26 cellular contexts compared by ENCODE assay signal in the genomic region with DNA sequence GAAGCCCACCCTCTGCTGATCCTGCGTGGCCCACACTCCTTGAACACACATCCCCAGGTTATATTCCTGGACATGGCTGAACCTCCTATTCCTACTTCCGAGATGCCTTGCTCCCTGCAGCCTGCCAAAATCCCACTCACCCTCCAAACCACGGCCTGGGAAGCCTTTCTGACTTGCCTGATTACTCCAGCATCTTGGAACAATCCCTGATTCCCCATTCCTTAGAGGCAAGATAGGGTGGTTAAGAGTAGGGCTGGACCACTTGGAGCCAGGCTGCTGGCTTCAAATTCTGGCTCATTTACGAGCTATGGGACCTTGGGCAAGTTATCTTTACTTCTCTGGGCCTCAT. TPM values are rescaled to one million over a fixed set of nuclear protein-coding genes. Genes with fewer than 3 reads are reported as not detected.
DNase-seq lines count a peak whose midpoint lies in the region; ATAC-seq and TF ChIP-seq lines count a peak whose summit lies in the region.
"Had no signal": no experiment of that assay in that cellular context is flagged by ENCODE, and none has a peak within 500 bp of the region (broad histone marks: within the 10 kb centered on the region; RNA-seq: fewer than 3 reads in every experiment).

No MANE protein-coding gene starts in this region.

- H3K4me2 ChIP-seq in neural progenitor cell = peak overlapping the region; percentile 16
- H3K4me2 ChIP-seq: GM23338 had no signal

- CTCF ChIA-PET in Calu3 (lab: Charles Lee) = no interaction called here

- DNase-seq in activated T-cell treated with anti-CD3 and anti-CD28 coated beads, Interleukin-2, amount 50 U/mL, for 24 hours = no peak
- DNase-seq in activated T-cell treated with anti-CD3 and anti-CD28 coated beads, Interleukin-2, amount 50 U/mL, for 72 hours = no peak
- DNase-seq in Calu3 (no peak), neural progenitor cell (ENCODE audit: low spot score) (no peak), COLO668 (lab: John Stamatoyannopoulos, UW; ENCODE audit: unreplicated experiment) (no peak), AML-193 (lab: John Stamatoyannopoulos, UW) (no peak)
- no peak for DNase-seq in activated effector memory CD4-positive, alpha-beta T cell treated with anti-CD3 and anti-CD28 coated beads, Interleukin-2, amount 50 U/mL, for 16 hours
- DNase-seq: 8988T; COR-L47; DMS153; MV-4-11; NCI-H1105 treated with DMSO at 0.1 percent for 48 hours; NCI-H1694; NCI-H2081; NCI-H2171; NCI-H345; NCI-H774; NK-92 treated with Interleukin-12 subunit alpha and Interleukin-12 subunit beta, amount 100 ng/mL, for 24 hours had no signal

- H3K4me1 ChIP-seq in neural progenitor cell = peaks cover 37% of the 10 kb centered on the region

- peaks cover 31% of the 10 kb centered on the region for H3F3A ChIP-seq in neural progenitor cell (ENCODE audit: low read depth)

- H3K79me2 ChIP-seq in neural progenitor cell (ENCODE audit: low read depth) = no peaks in the 10 kb centered on the region

- H2AFZ ChIP-seq in neural progenitor cell (replicated peaks) = no peak overlapping the region
- H2AFZ ChIP-seq: GM23338 had no signal

- H3K9me3 Mint-ChIP-seq in activated T-cell treated with anti-CD3 and anti-CD28 coated beads, Interleukin-2, amount 50 U/mL, for 24 hours = no peaks in the 10 kb centered on the region
- no peaks in the 10 kb centered on the region for H3K9me3 Mint-ChIP-seq in activated T-cell treated with anti-CD3 and anti-CD28 coated beads, Interleukin-2, amount 50 U/mL, for 72 hours
- H3K9me3 Mint-ChIP-seq in Calu3 (ENCODE audit: low read depth, unreplicated experiment) (no peaks in the 10 kb centered on the region), brain (peaks cover 0 to 2% (median 0%) of the 10 kb centered on the region in 5 experiments), neural progenitor cell (no peaks in the 10 kb centered on the region)
- H3K9me3 Mint-ChIP-seq: GM23338, IgD-negative memory B cell had no signal

- no peak for ATAC-seq in activated T-cell treated with anti-CD3 and anti-CD28 coated beads, Interleukin-2, amount 50 U/mL, for 72 hours (replicated peaks in 1 of 2)
- ATAC-seq: GM23338, Right ventricle myocardium inferior had no signal

- H3K27ac Mint-ChIP-seq in activated T-cell treated with anti-CD3 and anti-CD28 coated beads, Interleukin-2, amount 50 U/mL, for 24 hours = peak overlapping the region; percentile 84
- no peak overlapping the region for H3K27ac Mint-ChIP-seq in activated T-cell treated with anti-CD3 and anti-CD28 coated beads, Interleukin-2, amount 50 U/mL, for 72 hours
- H3K27ac Mint-ChIP-seq in Calu3 (ENCODE audit: unreplicated experiment) (no peak overlapping the region), brain (peak overlapping the region; percentile 59 to 99 (median 70)), neural progenitor cell (peak overlapping the region; percentile 85)
- H3K27ac Mint-ChIP-seq: GM23338 had no signal

- no peak for TF ChIP-seq CTCF in Calu3 (IDR thresholded peaks at IDR 0.05; ENCODE audit: unreplicated experiment)
- no peak for TF ChIP-seq CTCF in brain (conservative IDR thresholded peaks at IDR 0.05)
- TF ChIP-seq CTCF in neural progenitor cell (IDR thresholded peaks at IDR 0.05) = no peak

- no peak overlapping the region for H3K27ac ChIP-seq in neural progenitor cell
- H3K27ac ChIP-seq: C4-2B, SJSA1 had no signal

- H3K4me3 ChIP-seq in neural progenitor cell = no peak overlapping the region
- H3K4me3 ChIP-seq: GM23338, HAP-1, SJSA1 had no signal

- TSS peak; percentile 2 for BruUV-seq in Calu3 (replicated peaks; lab: Mats Ljungman, UMichigan)

- peaks cover 48% of the 10 kb centered on the region for H3K4me1 Mint-ChIP-seq in activated T-cell treated with anti-CD3 and anti-CD28 coated beads, Interleukin-2, amount 50 U/mL, for 24 hours (ENCODE audit: low read depth)
- H3K4me1 Mint-ChIP-seq in activated T-cell treated with anti-CD3 and anti-CD28 coated beads, Interleukin-2, amount 50 U/mL, for 72 hours (ENCODE audit: low read depth) = peaks cover 38% of the 10 kb centered on the region
- H3K4me1 Mint-ChIP-seq in Calu3 (ENCODE audit: low read depth, unreplicated experiment) (peaks cover 13% of the 10 kb centered on the region), brain (peaks cover 71% of the 10 kb centered on the region), neural progenitor cell (peaks cover 58% of the 10 kb centered on the region)

- H3K4me3 Mint-ChIP-seq in activated T-cell treated with anti-CD3 and anti-CD28 coated beads, Interleukin-2, amount 50 U/mL, for 24 hours = no peak overlapping the region
- H3K4me3 Mint-ChIP-seq in activated T-cell treated with anti-CD3 and anti-CD28 coated beads, Interleukin-2, amount 50 U/mL, for 72 hours = no peak overlapping the region
- H3K4me3 Mint-ChIP-seq in Calu3 (ENCODE audit: low read depth, unreplicated experiment) = no peak overlapping the region
- H3K4me3 Mint-ChIP-seq in brain = no peak overlapping the region
- peak overlapping the region; percentile 15 for H3K4me3 Mint-ChIP-seq in neural progenitor cell
- H3K4me3 Mint-ChIP-seq: GM23338, IgD-negative memory B cell had no signal

- intact Hi-C loops in Calu3 (cut with micrococcal nuclease; ENCODE audit: unreplicated experiment) = no loop called here

- no peaks in the 10 kb centered on the region for H3K9me3 ChIP-seq in neural progenitor cell (ENCODE audit: low read depth)
- H3K9me3 ChIP-seq: HAP-1, SJSA1 had no signal

- H3K27me3 Mint-ChIP-seq in activated T-cell treated with anti-CD3 and anti-CD28 coated beads, Interleukin-2, amount 50 U/mL, for 24 hours = no peaks in the 10 kb centered on the region
- H3K27me3 Mint-ChIP-seq in activated T-cell treated with anti-CD3 and anti-CD28 coated beads, Interleukin-2, amount 50 U/mL, for 72 hours (ENCODE audit: low read depth) = no peaks in the 10 kb centered on the region
- H3K27me3 Mint-ChIP-seq in Calu3 (ENCODE audit: unreplicated experiment) (no peaks in the 10 kb centered on the region), brain (peaks cover 5% of the 10 kb centered on the region), neural progenitor cell (ENCODE audit: insufficient read depth, low read depth) (peaks cover 9% of the 10 kb centered on the region)
- H3K27me3 Mint-ChIP-seq: IgD-negative memory B cell had no signal

- peaks cover 89% of the 10 kb centered on the region for H3K36me3 Mint-ChIP-seq in activated T-cell treated with anti-CD3 and anti-CD28 coated beads, Interleukin-2, amount 50 U/mL, for 24 hours (ENCODE audit: low read depth)
- peaks cover 2 to 13% of the 10 kb centered on the region in 2 donors for H3K36me3 Mint-ChIP-seq in activated T-cell treated with anti-CD3 and anti-CD28 coated beads, Interleukin-2, amount 50 U/mL, for 72 hours (ENCODE audit: insufficient read depth in 2 of 2)
- H3K36me3 Mint-ChIP-seq in Calu3 (ENCODE audit: insufficient read depth, unreplicated experiment) = peaks cover 32% of the 10 kb centered on the region
- peaks cover 10% of the 10 kb centered on the region for H3K36me3 Mint-ChIP-seq in brain
- peaks cover 19% of the 10 kb centered on the region for H3K36me3 Mint-ChIP-seq in neural progenitor cell

- H4K20me1 ChIP-seq in neural progenitor cell (ENCODE audit: low read depth) = peaks cover 13% of the 10 kb centered on the region

- no peaks in the 10 kb centered on the region for H3K36me3 ChIP-seq in neural progenitor cell

- no peaks in the 10 kb centered on the region for H3K27me3 ChIP-seq in neural progenitor cell
- H3K27me3 ChIP-seq: SJSA1 had no signal

- H3K9ac ChIP-seq in neural progenitor cell = no peak overlapping the region

RNA-seq across cellular contexts. Expression of a gene that starts 45.9 kb away (rescaled TPM):
- not detected for total RNA-seq in activated T-cell treated with anti-CD3 and anti-CD28 coated beads, Interleukin-2, amount 50 U/mL, for 72 hours
- total RNA-seq in Calu3 (2022) (not detected in 2 replicates), neural progenitor cell (ENCODE audit: low replicate concordance) (0.13 and 0.28 TPM in 2 replicates)
- 5.6 TPM for polyA plus RNA-seq in brain (ENCODE audit: insufficient read depth, low read depth, low replicate concordance)
- total RNA-seq: SJSA1 had no signal
- polyA plus RNA-seq: AG04450, IgD-negative memory B cell had no signal

RNA-seq across cellular contexts. Expression of a gene that starts 52.2 kb away (rescaled TPM):
- 10 to 100 TPM; 63.9 to 90.5 TPM for total RNA-seq in activated T-cell treated with anti-CD3 and anti-CD28 coated beads, Interleukin-2, amount 50 U/mL, for 72 hours
- total RNA-seq in Calu3 (2022) (42.2 and 51.6 TPM in 2 replicates), neural progenitor cell (ENCODE audit: low replicate concordance) (53.3 and 64.5 TPM in 2 replicates)
- 63.0 TPM for polyA plus RNA-seq in brain (ENCODE audit: insufficient read depth, low read depth, low replicate concordance)

Comparison
In these comparisons a context has a peak if more than half of its experiments do, and no peak if none do; other contexts are left out.
1. H3K27ac Mint-ChIP-seq: peak in activated T-cell treated with anti-CD3 and anti-CD28 coated beads, Interleukin-2, amount 50 U/mL, for 24 hours (single experiment), brain (5 of 5) and neural progenitor cell (single experiment); none in activated T-cell treated with anti-CD3 and anti-CD28 coated beads, Interleukin-2, amount 50 U/mL, for 72 hours (single experiment) and Calu3 (single experiment).